8 cellular contexts compared by ENCODE assay signal in genomic region chr16:30417447-30418349, GRCh38. TPM values are rescaled to one million over a fixed set of nuclear protein-coding genes. Genes with fewer than 3 reads are reported as not detected.
A peak's percentile ranks its signal among the peaks of the same experiment; 100 is the strongest.
DNase-seq lines count a peak whose midpoint lies in the region; ATAC-seq and TF ChIP-seq lines count a peak whose summit lies in the region.

No MANE protein-coding gene starts in this region.

- peak; percentile 76 for DNase-seq in COLO829 (ENCODE audit: low spot score)
- peak in 70 of 76 experiments; percentile 31 to 93 (median 81) for DNase-seq in HUDEP-2 (lab: John Stamatoyannopoulos, UW; ENCODE audit: unreplicated experiment in 76 of 76)
- DNase-seq in RWPE1 (ENCODE audit: low spot score) = peak; percentile 80
- DNase-seq in activated gamma-delta T cell treated with anti-CD3 and anti-CD28 coated beads, Interleukin-2, amount 50 U/mL, for 16 hours (ENCODE audit: low read depth) = peak; percentile 71
- peak; percentile 81 for DNase-seq in foreskin melanocyte
- DNase-seq in neuronal stem cell (ENCODE audit: low spot score) = peak; percentile 94
- peak; percentile 70 for DNase-seq in stromal cell of bone marrow (ENCODE audit: low read depth)

- no peak overlapping the region for H2AFZ ChIP-seq in neuronal stem cell (ENCODE audit: low read length)

- H2BK12ac ChIP-seq in neuronal stem cell (ENCODE audit: low read length) = peak overlapping the region; percentile 16

- no CpG with 5 or more reads among the region's 142 CpGs for WGBS in neuronal stem cell (ENCODE audit: extremely low coverage in 2 of 2, insufficient read length in 2 of 2, insufficient replicate concordance in 1 of 2), 2 donors

- peaks cover 3% of the 10 kb centered on the region for H3K79me1 ChIP-seq in neuronal stem cell (ENCODE audit: low read depth, low read length)

- H2AK5ac ChIP-seq in neuronal stem cell (ENCODE audit: low read depth, low read length) = peak overlapping the region; percentile 78

- peak overlapping the region; percentile 78 for H3K9ac ChIP-seq in neuronal stem cell (ENCODE audit: low read depth, low read length, poor library complexity)

- no peak overlapping the region for H3K4ac ChIP-seq in neuronal stem cell (ENCODE audit: low read length)

- ATAC-seq in GM19467 (IDR thresholded peaks at IDR 0.05; ENCODE audit: unreplicated experiment) = peak; percentile 79

- peak overlapping the region; percentile 17 for H4K8ac ChIP-seq in neuronal stem cell (ENCODE audit: low read depth, low read length)

- H3K36me3 ChIP-seq in neuronal stem cell (replicated peaks in 1 of 2; ENCODE audit: control insufficient read depth in 2 of 2, insufficient read depth in 2 of 2, low read length in 2 of 2) = peaks cover 15 to 86% of the 10 kb centered on the region in 2 donors

- peak overlapping the region in 1 of 2 donors; percentile 84 for H3K4me3 ChIP-seq in neuronal stem cell (ENCODE audit: low read length in 2 of 2)

- no peak overlapping the region for H2BK5ac ChIP-seq in neuronal stem cell (ENCODE audit: low read length)

- POLR2A ChIA-PET in RWPE1 (lab: Yijun Ruan, JAX; ENCODE audit: low non-redundant PET) = interaction anchor here (0.6 to 1.0 kb wide), 4 partner anchors 9 to 268 kb away, joined by 3 to 8 read pairs (median 4); partner anchors contain the start of gene FBRS

- no peaks in the 10 kb centered on the region for H3K27me3 ChIP-seq in neuronal stem cell (ENCODE audit: control insufficient read depth in 3 of 3, insufficient read depth in 3 of 3, low read depth in 1 of 3, low read length in 3 of 3)

- H3K27ac ChIP-seq in RWPE1 = peak overlapping the region; percentile 86
- H3K27ac ChIP-seq in neuronal stem cell (replicated peaks; ENCODE audit: low read length) = peak overlapping the region; percentile 67

- H2BK120ac ChIP-seq in neuronal stem cell (ENCODE audit: low read depth, low read length) = no peak overlapping the region

- no peak overlapping the region for H4K91ac ChIP-seq in neuronal stem cell (ENCODE audit: low read depth, low read length, poor library complexity)

- H3K18ac ChIP-seq in neuronal stem cell (ENCODE audit: low read length) = peak overlapping the region; percentile 90

- CTCF ChIA-PET in RWPE1 (lab: Yijun Ruan, JAX) = interaction anchor here (0.6 to 2.2 kb wide), 4 partner anchors 8 to 210 kb away, joined by 3 to 14 read pairs (median 4); partner anchors contain the start of gene ZNF771

- peak overlapping the region; percentile 96 for H3K23ac ChIP-seq in neuronal stem cell (ENCODE audit: low read depth, low read length, poor library complexity)

- H3K4me2 ChIP-seq in neuronal stem cell (ENCODE audit: insufficient read depth, low read length, poor library complexity, severe bottlenecking) = peak overlapping the region; percentile 93

- peak overlapping the region; percentile 17 for H3K14ac ChIP-seq in neuronal stem cell (ENCODE audit: low read length)

- H2BK15ac ChIP-seq in neuronal stem cell (ENCODE audit: low read length) = peak overlapping the region; percentile 96

- peaks cover 0 to 2% of the 10 kb centered on the region in 2 donors for H3K4me1 ChIP-seq in neuronal stem cell (ENCODE audit: control insufficient read depth in 2 of 2, insufficient read depth in 1 of 2, low read depth in 1 of 2, low read length in 2 of 2)

- H3K9me3 ChIP-seq in neuronal stem cell (replicated peaks in 1 of 2; ENCODE audit: control insufficient read depth in 2 of 2, insufficient read depth in 1 of 2, low read depth in 1 of 2, low read length in 2 of 2) = no peaks in the 10 kb centered on the region

- TF ChIP-seq CTCF in RWPE1 (conservative IDR thresholded peaks at IDR 0.05; ENCODE audit: low read depth) = no peak

RNA-seq across cellular contexts. Expression of gene ZNF771, which starts 10.3 kb away (rescaled TPM):
- polyA plus RNA-seq in neuronal stem cell (2013, experiment 1 of 2) = 7.5 TPM
- 7.0 TPM for polyA plus RNA-seq in neuronal stem cell (2013, experiment 2 of 2)

RNA-seq across cellular contexts. Expression of gene DCTPP1, which starts 12.1 kb away (rescaled TPM):
- polyA plus RNA-seq in neuronal stem cell (2013, experiment 1 of 2) = 46.0 TPM
- polyA plus RNA-seq in neuronal stem cell (2013, experiment 2 of 2) = 43.9 TPM

RNA-seq across cellular contexts. Expression of gene ZNF48, which starts 22.5 kb away (rescaled TPM):
- polyA plus RNA-seq in neuronal stem cell (2013, experiment 1 of 2) = 22.2 TPM
- 21.3 TPM for polyA plus RNA-seq in neuronal stem cell (2013, experiment 2 of 2)

RNA-seq across cellular contexts. Expression of gene SEPHS2, which starts 28.0 kb away (rescaled TPM):
- polyA plus RNA-seq in neuronal stem cell (2013, experiment 1 of 2) = 18.2 TPM
- 19.5 TPM for polyA plus RNA-seq in neuronal stem cell (2013, experiment 2 of 2)

RNA-seq across cellular contexts. Expression of gene SEPTIN1, which starts 35.3 kb away (rescaled TPM):
- 3.9 TPM for polyA plus RNA-seq in neuronal stem cell (2013, experiment 1 of 2)
- polyA plus RNA-seq in neuronal stem cell (2013, experiment 2 of 2) = 3.4 TPM
